8 cellular contexts compared by ENCODE assay signal in genomic region chr4:37648084-37648817, GRCh38. TPM values are rescaled to one million over a fixed set of nuclear protein-coding genes. Genes with fewer than 3 reads are reported as not detected.
DNase-seq lines count a peak whose midpoint lies in the region; ATAC-seq, FAIRE-seq and TF ChIP-seq lines count a peak whose summit lies in the region.

No MANE protein-coding gene starts in this region.

- peak overlapping the region; percentile 37; the same call in 1 of the 2 replicates for H3K9ac ChIP-seq in HepG2 (ENCODE audit: insufficient read depth, low read depth, low read length)

- TF ChIP-seq EP300 in HepG2 (IDR thresholded peaks at IDR 0.05; ENCODE audit: low read depth in 2 of 2, low read length in 2 of 2) (peak in 1 of 2 experiments; percentile 91; a peak in 2 of 4 replicates), HepG2 (CRISPR knock-in tag; IDR thresholded peaks at IDR 0.05; ENCODE audit: borderline replicate concordance) (peak; percentile 85; the same call in 1 of the 2 replicates)

- no peak for TF ChIP-seq POLR2A in HepG2 (IDR thresholded peaks at IDR 0.05; ENCODE audit: insufficient read depth in 1 of 2, low read depth in 2 of 2, low read length in 2 of 2)

- H3K4me2 ChIP-seq in HepG2 (ENCODE audit: low read depth, low read length) = peak overlapping the region; percentile 55

- ATAC-seq in HepG2 (peak; percentile 95), HG03521 (IDR thresholded peaks at IDR 0.05; ENCODE audit: unreplicated experiment) (no peak)

- no peak overlapping the region for H3K27ac Mint-ChIP-seq in chondrocyte (ENCODE audit: unreplicated experiment)

- DNase-seq in AG10803 (ENCODE audit: low read depth) = peak; percentile 93
- peak; percentile 92 for DNase-seq in LHCN-M2 (ENCODE audit: low read depth)
- peak; percentile 90 for DNase-seq in astrocyte of the spinal cord (ENCODE audit: low read depth, low spot score)
- peak; percentile 92 for DNase-seq in HepG2 (ENCODE audit: low spot score)
- DNase-seq in chondrocyte (ENCODE audit: low spot score) = no peak
- no peak for DNase-seq in NCI-H146 (lab: John Stamatoyannopoulos, UW)
- no peak for DNase-seq in superior temporal gyrus (ENCODE audit: extremely low spot score)

- 27% methylated on average over 8 of the region's 8 CpGs for WGBS in HepG2 (ENCODE audit: low lambda C conversion rate)

- H3K27me3 ChIP-seq in HepG2 (ENCODE audit: control insufficient read depth in 1 of 2, insufficient read depth in 2 of 2, low read length in 2 of 2) = no peaks in the 10 kb centered on the region

- CTCF ChIA-PET in HepG2 (lab: Yijun Ruan, JAX; ENCODE audit: low intra/inter-chr PET ratio, low total read pairs) = no interaction called here

- peaks cover 15% of the 10 kb centered on the region for H3K79me2 ChIP-seq in HepG2 (ENCODE audit: insufficient read depth, low read length)

- H3K27ac ChIP-seq in HepG2 (ENCODE audit: extremely low read length, insufficient read depth, low read length) = peak overlapping the region; percentile 65

- peaks cover 2 to 25% of the 10 kb centered on the region in 2 experiments for H3K36me3 ChIP-seq in HepG2 (replicated peaks in 1 of 2; ENCODE audit: control insufficient read depth in 1 of 2, insufficient read depth in 2 of 2, low read length in 2 of 2)

- no peaks in the 10 kb centered on the region for H3K27me3 Mint-ChIP-seq in chondrocyte (ENCODE audit: low read depth)

- H3K9me3 Mint-ChIP-seq in chondrocyte (ENCODE audit: low read depth) = no peaks in the 10 kb centered on the region

- H3K36me3 Mint-ChIP-seq in chondrocyte (ENCODE audit: low read depth) = peaks cover 4% of the 10 kb centered on the region

- no peak overlapping the region for H2AFZ ChIP-seq in HepG2 (ENCODE audit: low read length)

- no peaks in the 10 kb centered on the region for H3K9me3 ChIP-seq in HepG2 (ENCODE audit: low read length)

- BruUV-seq in HepG2 (replicated peaks; lab: Mats Ljungman, UMichigan) = no TSS peak

- H3K4me3 ChIP-seq in AG10803 (ENCODE audit: low read length) = peak overlapping the region; percentile 7; the same call in 1 of the 2 replicates
- H3K4me3 ChIP-seq in astrocyte of the spinal cord (ENCODE audit: low read depth, low read length) = no peak overlapping the region
- H3K4me3 ChIP-seq in HepG2 (replicated peaks in 1 of 3; ENCODE audit: insufficient read depth in 1 of 3, low read depth in 2 of 3, low read length in 3 of 3) = peak overlapping the region in 1 of 3 experiments; percentile 11; a peak in 1 of 6 replicates

- TF ChIP-seq CTCF in AG10803 (conservative IDR thresholded peaks at IDR 0.05; ENCODE audit: low read length) (no peak), astrocyte of the spinal cord (IDR thresholded peaks at IDR 0.05; ENCODE audit: low read depth, low read length) (no peak), HepG2 (CRISPR knock-in tag; IDR thresholded peaks at IDR 0.05) (no peak), chondrocyte (IDR thresholded peaks at IDR 0.05) (no peak)

- TF ChIP-seq RAD21 in HepG2 (CRISPR knock-in tag; IDR thresholded peaks at IDR 0.05) = no peak; the same call in 1 of the 2 replicates

- POLR2A ChIA-PET in HepG2 (lab: Yijun Ruan, JAX) = interaction anchor here (0.8 to 3.3 kb wide), 7 partner anchors 11 to 81 kb away, joined by 3 to 28 read pairs (median 6); partner anchors contain the start of gene RELL1

- H3K4me3 Mint-ChIP-seq in chondrocyte (ENCODE audit: unreplicated experiment) = no peak overlapping the region

- H4K20me1 ChIP-seq in HepG2 (ENCODE audit: insufficient read depth, low read length) = no peaks in the 10 kb centered on the region

- FAIRE-seq in HepG2 (lab: Jason Lieb, UNC) = peak; percentile 93

- intact Hi-C loops in HepG2 (cut with micrococcal nuclease; ENCODE audit: unreplicated experiment) = loop anchor here (1.0 to 5.0 kb wide), 3 partner anchors 14 to 79 kb away; no protein-coding TSS in a partner anchor

- peaks cover 49% of the 10 kb centered on the region for H3K4me1 ChIP-seq in HepG2 (ENCODE audit: insufficient read depth, low read length)

- peaks cover 9% of the 10 kb centered on the region for H3K4me1 Mint-ChIP-seq in chondrocyte (ENCODE audit: low read depth)

- in situ Hi-C loops in astrocyte of the spinal cord (cut with HindIII; ENCODE audit: low sequenced_read_pairs) = no loop called here
- in situ Hi-C loops in HepG2 (cut with HindIII; ENCODE audit: extremely low pct_ligation_motif_present, low pct_unique_long_range_greater_than_20kb) = no loop called here

TF ChIP-seq in HepG2, 621 proteins besides CTCF, POLR2A, EP300 and RAD21 (continues in another document):
- TF ChIP-seq MAX (IDR thresholded peaks at IDR 0.05) = peak; percentile 41; the same call in 1 of the 2 replicates
- 0 out of 2 replicates have a peak, but pooled peaks have one; percentile 44 for TF ChIP-seq ZNF276 (CRISPR knock-in tag; IDR thresholded peaks at IDR 0.05; ENCODE audit: low read depth)
- TF ChIP-seq ZNF737 (CRISPR knock-in tag; IDR thresholded peaks at IDR 0.05; ENCODE audit: borderline replicate concordance) = no peak
- peak; percentile 58; the same call in 1 of the 2 replicates for TF ChIP-seq GATAD1 (CRISPR knock-in tag; IDR thresholded peaks at IDR 0.05)
- peak; percentile 68; the same call in 1 of the 2 replicates for TF ChIP-seq ZBTB20 (CRISPR knock-in tag; IDR thresholded peaks at IDR 0.05; ENCODE audit: borderline replicate concordance, low read depth)
- TF ChIP-seq CBFB (CRISPR knock-in tag; IDR thresholded peaks at IDR 0.05) = 0 out of 2 replicates have a peak, but pooled peaks have one; percentile 37
- no peak for TF ChIP-seq NFE2L1 (CRISPR knock-in tag; IDR thresholded peaks at IDR 0.05; ENCODE audit: borderline replicate concordance)
- TF ChIP-seq TARDBP (CRISPR knock-in tag; IDR thresholded peaks at IDR 0.05) = peak; percentile 75
- no peak for TF ChIP-seq ZNF558 (CRISPR knock-in tag; IDR thresholded peaks at IDR 0.05; ENCODE audit: borderline replicate concordance)
- no peak for TF ChIP-seq ZBTB1 (CRISPR knock-in tag; IDR thresholded peaks at IDR 0.05; ENCODE audit: borderline replicate concordance)
- TF ChIP-seq GATA4 (IDR thresholded peaks at IDR 0.05; ENCODE audit: borderline replicate concordance, low read depth) = no peak
- no peak for TF ChIP-seq ZNF20 (CRISPR knock-in tag; IDR thresholded peaks at IDR 0.05)
- TF ChIP-seq ZFP1 (CRISPR knock-in tag; IDR thresholded peaks at IDR 0.05) = no peak
- peak; percentile 61; the same call in 1 of the 2 replicates for TF ChIP-seq HHEX (CRISPR knock-in tag; IDR thresholded peaks at IDR 0.05)
- no peak for TF ChIP-seq PRMT3 (CRISPR knock-in tag; IDR thresholded peaks at IDR 0.05; ENCODE audit: borderline replicate concordance, low read depth)
- peak; percentile 86; the same call in 1 of the 2 replicates for TF ChIP-seq ZNF556 (CRISPR knock-in tag; IDR thresholded peaks at IDR 0.05; ENCODE audit: borderline replicate concordance)
- no peak for TF ChIP-seq CCDC6 (CRISPR knock-in tag; IDR thresholded peaks at IDR 0.05)
- peak; percentile 87 for TF ChIP-seq TRIM24 (CRISPR knock-in tag; IDR thresholded peaks at IDR 0.05)
- TF ChIP-seq ZNF256 (CRISPR knock-in tag; conservative IDR thresholded peaks at IDR 0.05) = no peak

RNA-seq across cellular contexts. Expression of gene RELL1, which starts 37.9 kb away (rescaled TPM):
- total RNA-seq in LHCN-M2 (2014; rRNA removed) = 40.7 and 47.1 TPM in 2 replicates
- polyA plus RNA-seq in LHCN-M2 (2012) = 4.9 TPM
- 40.1 and 58.4 TPM in 2 replicates for total RNA-seq in HepG2 (2016; rRNA removed; fragmentation: Illumina TruSeq; extraction: Trizol)
- 124 and 130 TPM in 2 replicates for total RNA-seq in HepG2 (2016; cell fraction: cytosol; rRNA removed; fragmentation: Illumina TruSeq; extraction: Trizol; ENCODE audit: low read depth)
- 37.4 and 57.3 TPM in 2 replicates for total RNA-seq in HepG2 (2016; cell fraction: insoluble cytoplasmic fraction; rRNA removed; fragmentation: Illumina TruSeq; extraction: Trizol)
- total RNA-seq in HepG2 (2016; cell fraction: membrane; rRNA removed; fragmentation: Illumina TruSeq; extraction: Trizol) = 53.5 and 55.2 TPM in 2 replicates
- total RNA-seq in HepG2 (2016; cell fraction: nucleus; rRNA removed; fragmentation: Illumina TruSeq; extraction: Trizol) = 36.9 and 45.2 TPM in 2 replicates
- polyA plus RNA-seq in HepG2 (2011; rRNA removed) = 8.4 and 11.1 TPM in 2 replicates
- 9.0 and 9.6 TPM in 2 replicates for polyA plus RNA-seq in HepG2 (2011; cell fraction: cytosol; rRNA removed)
- polyA plus RNA-seq in HepG2 (2011; cell fraction: nucleus; rRNA removed) = 5.5 and 7.2 TPM in 2 replicates
- polyA plus RNA-seq in HepG2 (2012) = 3.1 and 3.9 TPM in 2 replicates
- polyA plus RNA-seq in HepG2 (2016; cell fraction: cytosol; fragmentation: Illumina TruSeq; extraction: Trizol; ENCODE audit: low read depth) = 1.5 and 2.3 TPM in 2 replicates
- polyA plus RNA-seq in HepG2 (2016; cell fraction: insoluble cytoplasmic fraction; fragmentation: Illumina TruSeq; extraction: Trizol; ENCODE audit: low read depth) = 6.7 and 8.9 TPM in 2 replicates
- 3.9 and 4.1 TPM in 2 replicates for polyA plus RNA-seq in HepG2 (2016; cell fraction: membrane; fragmentation: Illumina TruSeq; extraction: Trizol; ENCODE audit: low read depth)
- 13.1 and 16.3 TPM in 2 replicates for polyA plus RNA-seq in HepG2 (2016; cell fraction: nucleus; fragmentation: Illumina TruSeq; extraction: Trizol; ENCODE audit: insufficient read depth, low read depth)
- polyA minus RNA-seq in HepG2 (2011; rRNA and poly(A)+ RNA removed; ENCODE audit: low replicate concordance) = 7.8 and 39.4 TPM in 2 replicates
- 31.9 and 37.6 TPM in 2 replicates for polyA minus RNA-seq in HepG2 (2011; cell fraction: cytosol; rRNA and poly(A)+ RNA removed)
- 16.4 and 18.5 TPM in 2 replicates for polyA minus RNA-seq in HepG2 (2011; cell fraction: nucleus; rRNA and poly(A)+ RNA removed)
- 18.2 to 24.8 TPM (median 22.8 TPM) in 3 replicates for total RNA-seq in chondrocyte

Comparison
In these comparisons a context has a peak if more than half of its experiments do, and no peak if none do; other contexts are left out.
1. DNase-seq: peak in AG10803 (single experiment), LHCN-M2 (single experiment), astrocyte of the spinal cord (single experiment) and HepG2 (single experiment); none in chondrocyte (single experiment), NCI-H146 (single experiment) and superior temporal gyrus (single experiment).